In the genomic region with DNA sequence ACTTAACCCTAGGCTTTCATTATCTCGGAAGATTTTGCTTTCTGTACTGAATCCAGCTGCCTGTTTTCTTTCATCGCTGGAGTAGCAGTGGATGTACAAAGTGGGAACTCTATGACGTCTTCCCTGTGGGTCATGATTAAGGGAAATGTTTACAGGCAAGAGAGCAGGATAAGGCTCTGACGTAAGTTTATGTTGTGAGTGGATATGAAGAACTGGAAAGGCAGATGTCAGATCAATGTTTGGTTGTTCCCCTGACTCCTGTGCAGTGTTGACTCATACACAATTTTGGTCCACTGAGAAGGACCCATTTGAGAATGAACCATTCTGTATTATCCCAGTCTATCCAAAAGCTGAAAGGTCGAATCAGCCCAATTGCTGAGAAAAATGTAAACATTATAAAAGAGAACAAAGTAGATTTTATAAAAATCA, we compare ENCODE assay signal across 1 cellular context.
TF ChIP-seq lines count a peak whose summit lies in the region.

No MANE protein-coding gene starts in this region.

TF ChIP-seq in endothelial cell of umbilical vein, 7 proteins besides CTCF, POLR2A, EP300 and RAD21 (continued from another document):
- TF ChIP-seq MYC (IDR thresholded peaks at IDR 0.05; ENCODE audit: low read depth, low read length): no peak
- no peak for TF ChIP-seq FOS (IDR thresholded peaks at IDR 0.05; ENCODE audit: borderline replicate concordance, insufficient read depth, low read length)
TF ChIP-seq in endothelial cell of umbilical vein: peak in this region for 0.
